ENCODE assay signal across 23 cellular contexts in the genomic region with DNA sequence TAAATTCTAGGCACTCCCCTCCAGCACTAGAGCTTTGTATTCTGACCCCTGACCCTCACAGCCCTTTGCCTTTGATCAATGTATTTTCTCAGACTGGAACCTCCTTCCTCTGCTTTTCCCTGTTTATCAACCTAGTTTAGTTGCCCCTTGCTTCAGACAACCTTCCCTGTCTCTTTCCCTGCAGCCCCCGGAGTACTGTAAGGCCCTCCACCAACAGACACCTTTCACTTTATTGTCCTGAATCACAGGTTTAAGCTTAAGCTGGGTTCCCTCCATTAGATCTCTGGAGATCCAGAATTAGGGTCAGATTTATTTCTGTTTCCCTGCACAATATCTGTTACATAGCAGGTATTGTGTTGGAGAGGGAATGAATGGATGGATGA.
DNase-seq lines count a peak whose midpoint lies in the region; ATAC-seq and TF ChIP-seq lines count a peak whose summit lies in the region.
"Had no signal": no experiment of that assay in that cellular context is flagged by ENCODE, and none has a peak within 500 bp of the region (broad histone marks: within the 10 kb centered on the region; RNA-seq: fewer than 3 reads in every experiment).

No MANE protein-coding gene starts in this region.

- H3K27ac ChIP-seq in GM23248 = no peak overlapping the region
- H3K27ac ChIP-seq: ascending aorta, neutrophil, prostate gland, tibial nerve, WERI-Rb-1 had no signal

- H3K4me1 ChIP-seq in GM23248 (ENCODE audit: insufficient read depth) = peaks cover 24% of the 10 kb centered on the region
- H3K4me1 ChIP-seq: prostate gland had no signal

- DNase-seq in glutamatergic neuron (no peak), GM23248 (no peak), NCI-H526 treated with DMSO at 0.1 percent for 48 hours (lab: John Stamatoyannopoulos, UW) (no peak), G401 (ENCODE audit: low spot score) (no peak)
- DNase-seq in activated CD4-positive, CD25-positive, alpha-beta regulatory T cell (lab: John Stamatoyannopoulos, UW) = no peak
- DNase-seq: activated CD4-positive, alpha-beta T cell treated with anti-CD3 and anti-CD28 coated beads, Interleukin-2, amount 10 ng/mL, durations not matched to agents 7 days and 5 days; activated CD8-positive, alpha-beta memory T cell treated with anti-CD3 and anti-CD28 coated beads, Interleukin-2, amount 10 ng/mL, durations not matched to agents 7 days and 5 days; EL; IMR-90; NCI-H1092 treated with DMSO at 0.1 percent for 48 hours; NCI-H2029; NCI-H446; WERI-Rb-1 had no signal

- no peaks in the 10 kb centered on the region for H3K9me3 ChIP-seq in GM23248 (ENCODE audit: low read depth)
- H3K9me3 ChIP-seq: ascending aorta, neutrophil, prostate gland, tibial nerve had no signal

- H3K9ac ChIP-seq in GM23248 = no peak overlapping the region

- peaks cover 11% of the 10 kb centered on the region for H3K27me3 Mint-ChIP-seq in glutamatergic neuron (ENCODE audit: unreplicated experiment)
- H3K27me3 Mint-ChIP-seq: activated CD4-positive, alpha-beta T cell treated with anti-CD3 and anti-CD28 coated beads, Interleukin-2, amount 10 ng/mL, durations not matched to agents 7 days and 5 days; activated naive CD8-positive, alpha-beta T cell had no signal

- in situ Hi-C loops in GM23248 (cut with MboI) = no loop called here
- in situ Hi-C loops in G401 (cut with HindIII; ENCODE audit: low sequenced_read_pairs) = no loop called here

- no peaks in the 10 kb centered on the region for H3K36me3 ChIP-seq in GM23248 (ENCODE audit: low read depth)
- H3K36me3 ChIP-seq: ascending aorta, neutrophil, prostate gland, tibial nerve, WERI-Rb-1 had no signal

- H3K27ac Mint-ChIP-seq in glutamatergic neuron (ENCODE audit: unreplicated experiment) = peak overlapping the region; percentile 86
- H3K27ac Mint-ChIP-seq: activated CD4-positive, alpha-beta T cell treated with anti-CD3 and anti-CD28 coated beads, Interleukin-2, amount 10 ng/mL, durations not matched to agents 7 days and 5 days; activated CD8-positive, alpha-beta memory T cell treated with anti-CD3 and anti-CD28 coated beads, Interleukin-2, amount 10 ng/mL, durations not matched to agents 7 days and 5 days; activated naive CD8-positive, alpha-beta T cell; CD14-positive monocyte had no signal

- H3K4me1 Mint-ChIP-seq in glutamatergic neuron (ENCODE audit: low read depth, unreplicated experiment) = peaks cover 47% of the 10 kb centered on the region
- H3K4me1 Mint-ChIP-seq: activated CD4-positive, alpha-beta T cell treated with anti-CD3 and anti-CD28 coated beads, Interleukin-2, amount 10 ng/mL, durations not matched to agents 7 days and 5 days; activated CD8-positive, alpha-beta memory T cell treated with anti-CD3 and anti-CD28 coated beads, Interleukin-2, amount 10 ng/mL, durations not matched to agents 7 days and 5 days; CD14-positive monocyte had no signal

- peak; percentile 9 for ATAC-seq in GM18511 (IDR thresholded peaks at IDR 0.05; ENCODE audit: unreplicated experiment)
- peak; percentile 2 for ATAC-seq in GM21381 (IDR thresholded peaks at IDR 0.05; ENCODE audit: unreplicated experiment)
- peak; percentile 10 for ATAC-seq in HG03159 (IDR thresholded peaks at IDR 0.05; ENCODE audit: unreplicated experiment)
- ATAC-seq: activated CD8-positive, alpha-beta memory T cell treated with anti-CD3 and anti-CD28 coated beads, Interleukin-2, amount 10 ng/mL, durations not matched to agents 7 days and 5 days had no signal

- H2AFZ ChIP-seq in GM23248 = no peak overlapping the region

- WGBS in GM23248 (ENCODE audit: low coverage in 1 of 2, low lambda C conversion rate in 2 of 2, missing lambda C conversion rate in 2 of 2), 2 experiments = 73 to 91% methylated on average over 1 of the region's 1 CpG

- H3F3A ChIP-seq in GM23248 (ENCODE audit: insufficient read depth) = no peaks in the 10 kb centered on the region; the same call in 1 of the 2 replicates

- H3K9me2 ChIP-seq in GM23248 (ENCODE audit: insufficient read depth) = no peaks in the 10 kb centered on the region

- H3K9me3 Mint-ChIP-seq in glutamatergic neuron (ENCODE audit: unreplicated experiment) = peaks cover 14% of the 10 kb centered on the region
- H3K9me3 Mint-ChIP-seq: activated CD4-positive, alpha-beta T cell treated with anti-CD3 and anti-CD28 coated beads, Interleukin-2, amount 10 ng/mL, durations not matched to agents 7 days and 5 days; CD14-positive monocyte had no signal

- H3K4me3 ChIP-seq in GM23248 = no peak overlapping the region
- H3K4me3 ChIP-seq: ascending aorta, lung, prostate gland, tibial nerve had no signal

- no peak overlapping the region for H3K4me2 ChIP-seq in GM23248 (ENCODE audit: unreplicated experiment)

- H3K4me3 Mint-ChIP-seq in glutamatergic neuron (ENCODE audit: unreplicated experiment) = peak overlapping the region; percentile 53
- H3K4me3 Mint-ChIP-seq: activated CD4-positive, alpha-beta T cell treated with anti-CD3 and anti-CD28 coated beads, Interleukin-2, amount 10 ng/mL, durations not matched to agents 7 days and 5 days; activated CD8-positive, alpha-beta memory T cell treated with anti-CD3 and anti-CD28 coated beads, Interleukin-2, amount 10 ng/mL, durations not matched to agents 7 days and 5 days; activated naive CD8-positive, alpha-beta T cell; CD14-positive monocyte had no signal

- H4K20me1 ChIP-seq in GM23248 (ENCODE audit: insufficient read depth) = no peaks in the 10 kb centered on the region

- no peaks in the 10 kb centered on the region for H3K79me2 ChIP-seq in GM23248 (ENCODE audit: insufficient read depth)

- H3K36me3 Mint-ChIP-seq in glutamatergic neuron (ENCODE audit: unreplicated experiment) = no peaks in the 10 kb centered on the region
- H3K36me3 Mint-ChIP-seq: activated CD8-positive, alpha-beta memory T cell treated with anti-CD3 and anti-CD28 coated beads, Interleukin-2, amount 10 ng/mL, durations not matched to agents 7 days and 5 days; activated naive CD8-positive, alpha-beta T cell; CD14-positive monocyte had no signal

- no peak for TF ChIP-seq CTCF in glutamatergic neuron (IDR thresholded peaks at IDR 0.05; ENCODE audit: partially characterized antibody, unreplicated experiment)

- peaks cover 59% of the 10 kb centered on the region for H3K27me3 ChIP-seq in GM23248 (replicated peaks; ENCODE audit: insufficient read depth)
- H3K27me3 ChIP-seq: ascending aorta, tibial nerve had no signal
